In the genomic region with DNA sequence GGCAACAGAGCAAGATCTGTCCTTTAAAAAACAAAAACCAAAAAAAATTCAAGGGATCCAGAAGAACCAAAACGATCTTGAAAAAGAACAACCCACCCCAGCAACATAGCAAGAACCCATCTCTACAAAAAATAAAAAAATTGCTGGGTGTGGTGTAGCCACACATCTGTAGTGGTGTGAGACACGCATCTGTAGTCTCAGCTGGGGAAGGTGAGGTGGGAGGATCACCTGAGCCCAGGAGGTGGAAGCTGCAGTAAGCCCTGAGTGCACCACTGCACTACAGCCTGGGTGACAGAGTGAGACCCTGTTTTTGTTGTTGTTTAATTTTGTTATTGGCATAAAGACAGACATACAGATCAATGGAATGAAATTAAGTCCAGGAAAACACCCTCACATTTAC, we compare ENCODE assay signal across 20 cellular contexts.
"Had no signal": no experiment of that assay in that cellular context is flagged by ENCODE, and none has a peak within 500 bp of the region (broad histone marks: within the 10 kb centered on the region; RNA-seq: fewer than 3 reads in every experiment).

No MANE protein-coding gene starts in this region.

- DNase-seq: activated CD4-positive, alpha-beta T cell treated with anti-CD3 and anti-CD28 coated beads, Interleukin-2, amount 10 ng/mL, durations not matched to agents 24 days and 14 days; activated CD4-positive, CD25-positive, alpha-beta regulatory T cell; activated effector memory CD4-positive, alpha-beta T cell treated with Interleukin-2 at 50 U/mL for 16 hours; amniotic stem cell; body of pancreas; caudate nucleus; colonic mucosa; islet precursor cell; nucleus accumbens; posterior cingulate gyrus; retina; stimulated activated CD4-positive, alpha-beta T cell treated with anti-CD3 and anti-CD28 coated beads, Interleukin-2, amount 100 ng/mL, for 48 hours; stimulated activated naive CD4-positive, alpha-beta T cell treated with Interleukin-2 at 50 U/mL for 16 hours; T-helper 2 cell; upper lobe of left lung had no signal

- H3K27me3 ChIP-seq: body of pancreas, colonic mucosa, suprapubic skin, upper lobe of left lung had no signal

- H3K4me1 ChIP-seq: body of pancreas, suprapubic skin had no signal

- H3K27ac ChIP-seq: body of pancreas, colonic mucosa, suprapubic skin, upper lobe of left lung had no signal

- H3K27me3 Mint-ChIP-seq: activated CD4-positive, alpha-beta T cell treated with anti-CD3 and anti-CD28 coated beads, Interleukin-2, amount 10 ng/mL, durations not matched to agents 24 days and 14 days; activated naive CD8-positive, alpha-beta T cell had no signal

- H3K36me3 ChIP-seq: colonic mucosa, suprapubic skin, upper lobe of left lung had no signal

- H3K9me3 ChIP-seq: body of pancreas, colonic mucosa, suprapubic skin, upper lobe of left lung had no signal

- H3K4me3 Mint-ChIP-seq: activated CD4-positive, alpha-beta T cell treated with anti-CD3 and anti-CD28 coated beads, Interleukin-2, amount 10 ng/mL, durations not matched to agents 24 days and 14 days; activated naive CD8-positive, alpha-beta T cell had no signal

- H3K4me3 ChIP-seq: body of pancreas, colonic mucosa, lung, suprapubic skin, upper lobe of left lung had no signal

- ATAC-seq: body of pancreas, esophagus mucosa, SK-N-SH treated with all-trans-retinoic acid at 6 μM for 48 hours had no signal

- H3K27ac Mint-ChIP-seq: activated CD4-positive, alpha-beta T cell treated with anti-CD3 and anti-CD28 coated beads, Interleukin-2, amount 10 ng/mL, durations not matched to agents 24 days and 14 days; activated naive CD8-positive, alpha-beta T cell had no signal
